ENCODE assay signal across 1 cellular context in the genomic region with DNA sequence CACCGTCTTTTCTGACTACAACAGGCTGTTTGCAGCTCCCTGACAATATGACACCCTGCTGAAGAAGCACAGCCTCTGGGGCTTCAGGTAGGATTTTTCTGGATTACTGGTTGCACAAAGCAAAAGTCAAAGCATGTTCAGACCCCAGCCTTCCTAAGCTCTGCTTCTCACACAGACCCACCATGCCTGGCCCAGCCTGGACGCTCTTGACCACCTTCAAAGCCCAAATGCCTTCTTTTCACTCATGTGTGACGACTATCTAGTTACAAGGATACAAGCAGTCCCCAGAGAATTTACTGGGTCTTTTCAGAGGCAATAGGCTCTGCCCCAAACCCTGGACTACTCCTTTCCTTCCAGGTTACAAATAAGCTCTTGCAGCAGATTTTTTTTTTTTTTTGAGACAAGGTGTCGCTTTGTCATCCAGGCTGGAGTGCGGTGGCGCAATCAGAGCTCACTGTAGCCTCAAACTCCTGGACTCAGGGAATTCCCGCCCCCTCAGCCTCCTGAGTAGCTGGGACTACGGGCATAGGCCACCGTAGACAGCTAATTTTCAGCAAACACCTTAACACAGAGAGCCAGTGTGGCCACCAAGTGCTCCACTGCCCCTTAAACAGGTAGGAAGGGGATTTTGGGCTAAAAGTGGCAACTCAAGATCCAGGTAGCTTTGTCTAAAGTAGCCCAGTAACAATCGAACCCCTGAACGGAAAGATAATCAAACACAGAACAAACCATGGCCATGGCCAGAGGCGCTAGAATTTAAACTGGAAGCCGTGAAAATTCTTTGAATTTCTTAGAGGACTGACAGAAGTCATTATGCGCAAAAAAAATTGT.
TF ChIP-seq lines count a peak whose summit lies in the region.

No MANE protein-coding gene starts in this region.

TF ChIP-seq in HepG2, 621 proteins besides CTCF, POLR2A, EP300 and RAD21 (continued from another document and continues in another):
- TF ChIP-seq, protein P1, sequence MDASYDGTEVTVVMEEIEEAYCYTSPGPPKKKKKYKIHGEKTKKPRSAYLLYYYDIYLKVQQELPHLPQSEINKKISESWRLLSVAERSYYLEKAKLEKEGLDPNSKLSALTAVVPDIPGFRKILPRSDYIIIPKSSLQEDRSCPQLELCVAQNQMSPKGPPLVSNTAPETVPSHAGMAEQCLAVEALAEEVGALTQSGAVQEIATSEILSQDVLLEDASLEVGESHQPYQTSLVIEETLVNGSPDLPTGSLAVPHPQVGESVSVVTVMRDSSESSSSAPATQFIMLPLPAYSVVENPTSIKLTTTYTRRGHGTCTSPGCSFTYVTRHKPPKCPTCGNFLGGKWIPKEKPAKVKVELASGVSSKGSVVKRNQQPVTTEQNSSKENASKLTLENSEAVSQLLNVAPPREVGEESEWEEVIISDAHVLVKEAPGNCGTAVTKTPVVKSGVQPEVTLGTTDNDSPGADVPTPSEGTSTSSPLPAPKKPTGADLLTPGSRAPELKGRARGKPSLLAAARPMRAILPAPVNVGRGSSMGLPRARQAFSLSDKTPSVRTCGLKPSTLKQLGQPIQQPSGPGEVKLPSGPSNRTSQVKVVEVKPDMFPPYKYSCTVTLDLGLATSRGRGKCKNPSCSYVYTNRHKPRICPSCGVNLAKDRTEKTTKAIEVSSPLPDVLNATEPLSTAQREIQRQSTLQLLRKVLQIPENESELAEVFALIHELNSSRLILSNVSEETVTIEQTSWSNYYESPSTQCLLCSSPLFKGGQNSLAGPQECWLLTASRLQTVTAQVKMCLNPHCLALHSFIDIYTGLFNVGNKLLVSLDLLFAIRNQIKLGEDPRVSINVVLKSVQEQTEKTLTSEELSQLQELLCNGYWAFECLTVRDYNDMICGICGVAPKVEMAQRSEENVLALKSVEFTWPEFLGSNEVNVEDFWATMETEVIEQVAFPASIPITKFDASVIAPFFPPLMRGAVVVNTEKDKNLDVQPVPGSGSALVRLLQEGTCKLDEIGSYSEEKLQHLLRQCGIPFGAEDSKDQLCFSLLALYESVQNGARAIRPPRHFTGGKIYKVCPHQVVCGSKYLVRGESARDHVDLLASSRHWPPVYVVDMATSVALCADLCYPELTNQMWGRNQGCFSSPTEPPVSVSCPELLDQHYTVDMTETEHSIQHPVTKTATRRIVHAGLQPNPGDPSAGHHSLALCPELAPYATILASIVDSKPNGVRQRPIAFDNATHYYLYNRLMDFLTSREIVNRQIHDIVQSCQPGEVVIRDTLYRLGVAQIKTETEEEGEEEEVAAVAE (CRISPR knock-in tag; IDR thresholded peaks at IDR 0.05; ENCODE audit: borderline replicate concordance) = 0 out of 2 replicates have a peak, but pooled peaks have one; percentile 44
- TF ChIP-seq ZFX (CRISPR knock-in tag; IDR thresholded peaks at IDR 0.05; ENCODE audit: low read depth) = peak; percentile 54
- no peak for TF ChIP-seq HMGA1 (CRISPR knock-in tag; conservative IDR thresholded peaks at IDR 0.05)
- TF ChIP-seq JUN (CRISPR knock-in tag; IDR thresholded peaks at IDR 0.05) = peak; percentile 22; the same call in 1 of the 2 replicates
- peak; percentile 81; the same call in 1 of the 2 replicates for TF ChIP-seq MEIS1 (CRISPR knock-in tag; IDR thresholded peaks at IDR 0.05; ENCODE audit: borderline replicate concordance)
- TF ChIP-seq BCLAF1 (IDR thresholded peaks at IDR 0.05) = no peak
- TF ChIP-seq ZFP36L2 (CRISPR knock-in tag; IDR thresholded peaks at IDR 0.05) = no peak
- no peak for TF ChIP-seq ZNF274 (CRISPR knock-in tag; IDR thresholded peaks at IDR 0.05)
- peak; percentile 10; the same call in 1 of the 2 replicates for TF ChIP-seq SMC3 (IDR thresholded peaks at IDR 0.05; ENCODE audit: low read length)
- TF ChIP-seq EZH2 (conservative IDR thresholded peaks at IDR 0.05; ENCODE audit: low read depth, low read length) = no peak
- no peak for TF ChIP-seq CCAR2 (optimal IDR thresholded peaks at IDR 0.05; ENCODE audit: low read depth, low read length)
- TF ChIP-seq NR2F2 (IDR thresholded peaks at IDR 0.05; ENCODE audit: borderline replicate concordance, low read depth) = no peak
- no peak for TF ChIP-seq ZBTB44 (CRISPR knock-in tag; IDR thresholded peaks at IDR 0.05)
- TF ChIP-seq JDP2 (CRISPR knock-in tag; IDR thresholded peaks at IDR 0.05; ENCODE audit: borderline replicate concordance) = no peak
- no peak for TF ChIP-seq RARG (CRISPR knock-in tag; IDR thresholded peaks at IDR 0.05; ENCODE audit: low read depth)
- 0 out of 4 replicates have a peak, but pooled peaks of 1 of the 2 experiments have one; percentile 6 for TF ChIP-seq NR2F1 (CRISPR knock-in tag; IDR thresholded peaks at IDR 0.05)
- TF ChIP-seq ZNF784 (CRISPR knock-in tag; IDR thresholded peaks at IDR 0.05; ENCODE audit: borderline replicate concordance) = no peak
- no peak for TF ChIP-seq ZBTB1 (CRISPR knock-in tag; IDR thresholded peaks at IDR 0.05; ENCODE audit: borderline replicate concordance)
- TF ChIP-seq ZNF432 (CRISPR knock-in tag; IDR thresholded peaks at IDR 0.05; ENCODE audit: borderline replicate concordance) = no peak
- TF ChIP-seq ZNF552 (CRISPR knock-in tag; IDR thresholded peaks at IDR 0.05; ENCODE audit: borderline replicate concordance) = no peak
- TF ChIP-seq FOXA3 (CRISPR knock-in tag; IDR thresholded peaks at IDR 0.05) = no peak
- TF ChIP-seq, protein P2, sequence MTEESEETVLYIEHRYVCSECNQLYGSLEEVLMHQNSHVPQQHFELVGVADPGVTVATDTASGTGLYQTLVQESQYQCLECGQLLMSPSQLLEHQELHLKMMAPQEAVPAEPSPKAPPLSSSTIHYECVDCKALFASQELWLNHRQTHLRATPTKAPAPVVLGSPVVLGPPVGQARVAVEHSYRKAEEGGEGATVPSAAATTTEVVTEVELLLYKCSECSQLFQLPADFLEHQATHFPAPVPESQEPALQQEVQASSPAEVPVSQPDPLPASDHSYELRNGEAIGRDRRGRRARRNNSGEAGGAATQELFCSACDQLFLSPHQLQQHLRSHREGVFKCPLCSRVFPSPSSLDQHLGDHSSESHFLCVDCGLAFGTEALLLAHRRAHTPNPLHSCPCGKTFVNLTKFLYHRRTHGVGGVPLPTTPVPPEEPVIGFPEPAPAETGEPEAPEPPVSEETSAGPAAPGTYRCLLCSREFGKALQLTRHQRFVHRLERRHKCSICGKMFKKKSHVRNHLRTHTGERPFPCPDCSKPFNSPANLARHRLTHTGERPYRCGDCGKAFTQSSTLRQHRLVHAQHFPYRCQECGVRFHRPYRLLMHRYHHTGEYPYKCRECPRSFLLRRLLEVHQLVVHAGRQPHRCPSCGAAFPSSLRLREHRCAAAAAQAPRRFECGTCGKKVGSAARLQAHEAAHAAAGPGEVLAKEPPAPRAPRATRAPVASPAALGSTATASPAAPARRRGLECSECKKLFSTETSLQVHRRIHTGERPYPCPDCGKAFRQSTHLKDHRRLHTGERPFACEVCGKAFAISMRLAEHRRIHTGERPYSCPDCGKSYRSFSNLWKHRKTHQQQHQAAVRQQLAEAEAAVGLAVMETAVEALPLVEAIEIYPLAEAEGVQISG (CRISPR knock-in tag; IDR thresholded peaks at IDR 0.05) = peak; percentile 42; the same call in 1 of the 2 replicates
- no peak for TF ChIP-seq ZNF143 (CRISPR knock-in tag; IDR thresholded peaks at IDR 0.05)
- TF ChIP-seq GATAD2A (CRISPR knock-in tag; IDR thresholded peaks at IDR 0.05) = peak; percentile 47; the same call in 1 of the 2 replicates
- no peak for TF ChIP-seq ELF1 (CRISPR knock-in tag; IDR thresholded peaks at IDR 0.05)
- no peak for TF ChIP-seq JUNB (CRISPR knock-in tag; IDR thresholded peaks at IDR 0.05; ENCODE audit: borderline replicate concordance)
- TF ChIP-seq CENPT (CRISPR knock-in tag; IDR thresholded peaks at IDR 0.05; ENCODE audit: low read depth) = no peak
- TF ChIP-seq NFIC (IDR thresholded peaks at IDR 0.05; ENCODE audit: low read length) = no peak
- peak; percentile 96 for TF ChIP-seq CEBPG (CRISPR knock-in tag; IDR thresholded peaks at IDR 0.05)
- peak; percentile 67; the same call in 1 of the 2 replicates for TF ChIP-seq SAP130 (CRISPR knock-in tag; IDR thresholded peaks at IDR 0.05; ENCODE audit: low read depth)
- peak; percentile 42; the same call in 1 of the 2 replicates for TF ChIP-seq PHF8 (CRISPR knock-in tag; IDR thresholded peaks at IDR 0.05)
- TF ChIP-seq ARNTL (CRISPR knock-in tag; IDR thresholded peaks at IDR 0.05) = peak; percentile 53; the same call in 1 of the 2 replicates
- TF ChIP-seq PAF1 (CRISPR knock-in tag; IDR thresholded peaks at IDR 0.05) = no peak
- no peak for TF ChIP-seq KDM6A (CRISPR knock-in tag; IDR thresholded peaks at IDR 0.05; ENCODE audit: low read depth)
- no peak for TF ChIP-seq ZNF605 (CRISPR knock-in tag; IDR thresholded peaks at IDR 0.05)
- no peak; the same call in 1 of the 2 replicates for TF ChIP-seq NCOA2 (CRISPR knock-in tag; IDR thresholded peaks at IDR 0.05)
- TF ChIP-seq REL (CRISPR knock-in tag; conservative IDR thresholded peaks at IDR 0.05) = no peak
- TF ChIP-seq GFI1 (CRISPR knock-in tag; IDR thresholded peaks at IDR 0.05; ENCODE audit: borderline replicate concordance) = 0 out of 2 replicates have a peak, but pooled peaks have one; percentile 36
- no peak for TF ChIP-seq DNMT3B (CRISPR knock-in tag; conservative IDR thresholded peaks at IDR 0.05)
- no peak for TF ChIP-seq AKAP8 (CRISPR knock-in tag; IDR thresholded peaks at IDR 0.05)
- no peak for TF ChIP-seq HNRNPUL1 (IDR thresholded peaks at IDR 0.05; ENCODE audit: low read depth, low read length)
- no peak for TF ChIP-seq FOXP1 (IDR thresholded peaks at IDR 0.05)
- TF ChIP-seq FOXP1 (CRISPR knock-in tag; IDR thresholded peaks at IDR 0.05) = peak; percentile 39; the same call in 1 of the 2 replicates
- TF ChIP-seq TAF15 (IDR thresholded peaks at IDR 0.05; ENCODE audit: low read depth, low read length, poor library complexity, severe bottlenecking) = no peak
- 0 out of 2 replicates have a peak, but pooled peaks have one; percentile 39 for TF ChIP-seq AHDC1 (CRISPR knock-in tag; IDR thresholded peaks at IDR 0.05; ENCODE audit: borderline replicate concordance)
